Comparison of ENCODE assay signal across 8 cellular contexts in the genomic region with DNA sequence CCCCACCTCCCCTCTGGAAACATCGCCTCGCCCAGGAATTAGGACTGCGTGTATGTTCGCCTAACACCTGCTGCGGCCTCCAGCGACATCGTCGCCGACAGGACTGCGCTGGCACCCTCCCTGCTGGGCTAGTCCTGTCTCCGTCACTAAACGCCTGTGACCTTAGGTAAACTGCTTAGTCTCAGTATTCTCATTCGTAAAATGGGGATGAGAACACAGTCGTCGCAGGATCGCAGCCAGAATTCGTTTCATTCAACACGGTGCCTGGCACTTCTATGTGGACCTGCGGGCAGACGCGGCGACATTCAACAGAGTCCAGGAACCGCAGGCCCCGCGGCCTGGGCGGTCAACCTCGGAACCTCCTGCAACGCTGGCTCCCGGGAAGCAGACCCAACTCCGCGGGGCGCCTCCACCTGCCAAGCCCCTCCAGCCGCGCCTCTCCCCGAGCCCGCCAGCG. TPM values are rescaled to one million over a fixed set of nuclear protein-coding genes. Genes with fewer than 3 reads are reported as not detected.
A peak's percentile ranks its signal among the peaks of the same experiment; 100 is the strongest.
DNase-seq lines count a peak whose midpoint lies in the region; ATAC-seq and TF ChIP-seq lines count a peak whose summit lies in the region.

No MANE protein-coding gene starts in this region.

- H3K4me1 Mint-ChIP-seq in IgD-negative memory B cell (peaks cover 9 to 15% (median 10%) of the 10 kb centered on the region in 3 donors), glutamatergic neuron (ENCODE audit: low read depth, unreplicated experiment) (peaks cover 4% of the 10 kb centered on the region)
- H3K4me1 Mint-ChIP-seq in activated T-helper 2 cell treated with anti-CD3 and anti-CD28 coated beads, Interferon-gamma antibody, Interleukin-2, Interleukin-4, amounts not matched to agents 10 μg/mL and 5 μg/mL and 100 μg/mL, durations not matched to agents 14 hours and 24 hours and 36 hours (ENCODE audit: low read depth), result peaks cover 21% of the 10 kb centered on the region

- no peaks in the 10 kb centered on the region for H3K9me3 Mint-ChIP-seq in IgD-negative memory B cell
- H3K9me3 Mint-ChIP-seq in activated T-helper 2 cell treated with anti-CD3 and anti-CD28 coated beads, Interferon-gamma antibody, Interleukin-2, Interleukin-4, amounts not matched to agents 10 μg/mL and 5 μg/mL and 100 μg/mL, durations not matched to agents 14 hours and 24 hours and 36 hours, result peaks cover under 1% of the 10 kb centered on the region
- H3K9me3 Mint-ChIP-seq in glutamatergic neuron (ENCODE audit: unreplicated experiment), result no peaks in the 10 kb centered on the region

- H3K4me3 ChIP-seq in BLaER1 (peak overlapping the region; percentile 88), neuronal stem cell (ENCODE audit: low read length in 2 of 2) (peak overlapping the region; percentile 62 to 85), aorta (ENCODE audit: low read length in 2 of 2) (peak overlapping the region; percentile 67 to 97)

- no peaks in the 10 kb centered on the region for H3K36me3 ChIP-seq in BLaER1
- no peaks in the 10 kb centered on the region for H3K36me3 ChIP-seq in neuronal stem cell (replicated peaks in 1 of 2; ENCODE audit: control insufficient read depth in 2 of 2, insufficient read depth in 2 of 2, low read length in 2 of 2)
- no peaks in the 10 kb centered on the region for H3K36me3 ChIP-seq in aorta (ENCODE audit: control insufficient read depth in 1 of 2, insufficient read depth in 2 of 2, low read length in 1 of 2)

- no peaks in the 10 kb centered on the region for H3K27me3 ChIP-seq in BLaER1
- peaks cover 4 to 44% (median 25%) of the 10 kb centered on the region in 3 experiments for H3K27me3 ChIP-seq in neuronal stem cell (ENCODE audit: control insufficient read depth in 3 of 3, insufficient read depth in 3 of 3, low read depth in 1 of 3, low read length in 3 of 3)
- no peaks in the 10 kb centered on the region for H3K27me3 ChIP-seq in aorta (ENCODE audit: control insufficient read depth in 1 of 2, insufficient read depth in 2 of 2, low read length in 1 of 2)

- H3K4me1 ChIP-seq in BLaER1 (peaks cover 35% of the 10 kb centered on the region), neuronal stem cell (ENCODE audit: control insufficient read depth in 2 of 2, insufficient read depth in 1 of 2, low read depth in 1 of 2, low read length in 2 of 2) (peaks cover 2 to 3% of the 10 kb centered on the region in 2 donors), aorta (ENCODE audit: control insufficient read depth in 1 of 2, insufficient read depth in 2 of 2, low read length in 2 of 2) (no peaks in the 10 kb centered on the region)

- peak overlapping the region; percentile 15 for H2BK15ac ChIP-seq in neuronal stem cell (ENCODE audit: low read length)

- H3K27ac ChIP-seq in BLaER1 (peak overlapping the region; percentile 79), neuronal stem cell (replicated peaks; ENCODE audit: low read length) (no peak overlapping the region), aorta (ENCODE audit: low read depth in 1 of 2, low read length in 2 of 2) (peak overlapping the region in 1 of 2 donors; percentile 18)

- H3K4me2 ChIP-seq in BLaER1 (peak overlapping the region; percentile 98), neuronal stem cell (ENCODE audit: insufficient read depth, low read length, poor library complexity, severe bottlenecking) (peak overlapping the region; percentile 100)

- no peak overlapping the region for H2BK5ac ChIP-seq in neuronal stem cell (ENCODE audit: low read length)

- H3K9me3 ChIP-seq in BLaER1, result no peaks in the 10 kb centered on the region; the same call in 1 of the 2 replicates
- no peaks in the 10 kb centered on the region for H3K9me3 ChIP-seq in neuronal stem cell (replicated peaks in 1 of 2; ENCODE audit: control insufficient read depth in 2 of 2, insufficient read depth in 1 of 2, low read depth in 1 of 2, low read length in 2 of 2)
- no peaks in the 10 kb centered on the region for H3K9me3 ChIP-seq in aorta (ENCODE audit: control insufficient read depth, low read length)

- no peak overlapping the region for H3K4ac ChIP-seq in neuronal stem cell (ENCODE audit: low read length)

- H3K36me3 Mint-ChIP-seq in IgD-negative memory B cell (no peaks in the 10 kb centered on the region), glutamatergic neuron (ENCODE audit: unreplicated experiment) (no peaks in the 10 kb centered on the region)
- H3K36me3 Mint-ChIP-seq in activated T-helper 2 cell treated with anti-CD3 and anti-CD28 coated beads, Interferon-gamma antibody, Interleukin-2, Interleukin-4, amounts not matched to agents 10 μg/mL and 5 μg/mL and 100 μg/mL, durations not matched to agents 14 hours and 24 hours and 36 hours (ENCODE audit: low read depth), result no peaks in the 10 kb centered on the region

- peak overlapping the region; percentile 94 for H3K18ac ChIP-seq in neuronal stem cell (ENCODE audit: low read length)

- H3K4me3 Mint-ChIP-seq in IgD-negative memory B cell (peak overlapping the region; percentile 87 to 97 (median 94)), glutamatergic neuron (ENCODE audit: unreplicated experiment) (peak overlapping the region; percentile 78)
- H3K4me3 Mint-ChIP-seq in activated T-helper 2 cell treated with anti-CD3 and anti-CD28 coated beads, Interferon-gamma antibody, Interleukin-2, Interleukin-4, amounts not matched to agents 10 μg/mL and 5 μg/mL and 100 μg/mL, durations not matched to agents 14 hours and 24 hours and 36 hours (ENCODE audit: low read depth), result peak overlapping the region; percentile 83

- H2AK5ac ChIP-seq in neuronal stem cell (ENCODE audit: low read depth, low read length), result no peak overlapping the region

- H2AFZ ChIP-seq in neuronal stem cell (ENCODE audit: low read length), result peak overlapping the region; percentile 93

- no peak for DNase-seq in activated T-helper 2 cell treated with anti-CD3 and anti-CD28 coated beads, Interferon-gamma antibody, Interleukin-2, Interleukin-4, amounts not matched to agents 10 μg/mL and 5 μg/mL and 100 μg/mL, durations not matched to agents 14 hours and 24 hours and 36 hours (ENCODE audit: low spot score)
- DNase-seq in glutamatergic neuron (peak; percentile 33), neuronal stem cell (ENCODE audit: low spot score) (peak; percentile 11), aorta (peak; percentile 55 to 81), NCI-H226 (no peak)

- no peak overlapping the region for H4K8ac ChIP-seq in neuronal stem cell (ENCODE audit: low read depth, low read length)

- H3K27ac Mint-ChIP-seq in IgD-negative memory B cell, result peak overlapping the region in 1 of 3 donors; percentile 32
- H3K27ac Mint-ChIP-seq in activated T-helper 2 cell treated with anti-CD3 and anti-CD28 coated beads, Interferon-gamma antibody, Interleukin-2, Interleukin-4, amounts not matched to agents 10 μg/mL and 5 μg/mL and 100 μg/mL, durations not matched to agents 14 hours and 24 hours and 36 hours, result peak overlapping the region; percentile 62
- no peak overlapping the region for H3K27ac Mint-ChIP-seq in glutamatergic neuron (ENCODE audit: unreplicated experiment)

- no peak overlapping the region for H3K14ac ChIP-seq in neuronal stem cell (ENCODE audit: low read length)

- no peaks in the 10 kb centered on the region for H3K27me3 Mint-ChIP-seq in IgD-negative memory B cell
- no peaks in the 10 kb centered on the region for H3K27me3 Mint-ChIP-seq in activated T-helper 2 cell treated with anti-CD3 and anti-CD28 coated beads, Interferon-gamma antibody, Interleukin-2, Interleukin-4, amounts not matched to agents 10 μg/mL and 5 μg/mL and 100 μg/mL, durations not matched to agents 14 hours and 24 hours and 36 hours (ENCODE audit: low read depth)
- peaks cover 5% of the 10 kb centered on the region for H3K27me3 Mint-ChIP-seq in glutamatergic neuron (ENCODE audit: unreplicated experiment)

- no peak for TF ChIP-seq CTCF in glutamatergic neuron (IDR thresholded peaks at IDR 0.05; ENCODE audit: partially characterized antibody, unreplicated experiment)

- H3K9ac ChIP-seq in BLaER1, result peak overlapping the region; percentile 85
- H3K9ac ChIP-seq in neuronal stem cell (ENCODE audit: low read depth, low read length, poor library complexity), result peak overlapping the region; percentile 79

- no peak overlapping the region for H4K91ac ChIP-seq in neuronal stem cell (ENCODE audit: low read depth, low read length, poor library complexity)

- ATAC-seq in GM19452 (IDR thresholded peaks at IDR 0.05; ENCODE audit: unreplicated experiment), result peak; percentile 22
- ATAC-seq in aorta (ENCODE audit: low FRiP score), result peak; percentile 63

- H2BK12ac ChIP-seq in neuronal stem cell (ENCODE audit: low read length), result no peak overlapping the region

- intact Hi-C loops in activated T-helper 2 cell treated with anti-CD3 and anti-CD28 coated beads, Interferon-gamma antibody, Interleukin-2, Interleukin-4, amounts not matched to agents 10 μg/mL and 5 μg/mL and 100 μg/mL, durations not matched to agents 14 hours and 24 hours and 36 hours (cut with micrococcal nuclease), result loop anchor here (2.0 to 10.0 kb wide), 2 partner anchors 42 to 180 kb away; partner anchors contain the start of genes IFT88 and IL17D
- intact Hi-C loops in aorta (cut with DNase I), result loop anchor here (5.0 kb wide), 1 partner anchor 42 kb away; the partner anchor contains the start of gene IFT88 (in 2 of the 2)

- H2BK120ac ChIP-seq in neuronal stem cell (ENCODE audit: low read depth, low read length), result no peak overlapping the region

- H3K23ac ChIP-seq in neuronal stem cell (ENCODE audit: low read depth, low read length, poor library complexity), result peak overlapping the region; percentile 5

- WGBS in neuronal stem cell (ENCODE audit: extremely low coverage in 2 of 2, insufficient read length in 2 of 2, insufficient replicate concordance in 1 of 2), 2 donors, result no CpG with 5 or more reads among the region's 37 CpGs
- WGBS in aorta, 2 donors, result 0 to 1% methylated on average over 37 of the region's 37 CpGs

- no peaks in the 10 kb centered on the region for H4K20me1 ChIP-seq in BLaER1

- H3K79me1 ChIP-seq in neuronal stem cell (ENCODE audit: low read depth, low read length), result no peaks in the 10 kb centered on the region

RNA-seq across cellular contexts. Expression of gene CRYL1, which starts 0.5 kb away (rescaled TPM):
- polyA plus RNA-seq in IgD-negative memory B cell (32.3 TPM), aorta (10 to 100 TPM; 21.9 to 72.1 TPM)
- 8.7 TPM in 2 replicates for total RNA-seq in activated T-helper 2 cell treated with anti-CD3 and anti-CD28 coated beads, Interferon-gamma antibody, Interleukin-2, Interleukin-4, amounts not matched to agents 10 μg/mL and 5 μg/mL and 100 μg/mL, durations not matched to agents 14 hours and 24 hours and 36 hours
- total RNA-seq in glutamatergic neuron (ENCODE audit: unreplicated experiment) (1.1 TPM), aorta (10 to 100 TPM; 29.5 to 41.4 TPM)
- polyA plus RNA-seq in neuronal stem cell (2013, experiment 1 of 2), result 4.4 TPM
- 4.2 TPM for polyA plus RNA-seq in neuronal stem cell (2013, experiment 2 of 2)

RNA-seq across cellular contexts. Expression of gene IFT88, which starts 41.8 kb away (rescaled TPM):
- polyA plus RNA-seq in IgD-negative memory B cell, result 7.9 TPM
- total RNA-seq in activated T-helper 2 cell treated with anti-CD3 and anti-CD28 coated beads, Interferon-gamma antibody, Interleukin-2, Interleukin-4, amounts not matched to agents 10 μg/mL and 5 μg/mL and 100 μg/mL, durations not matched to agents 14 hours and 24 hours and 36 hours, result 2.1 and 2.6 TPM in 2 replicates
- total RNA-seq in glutamatergic neuron (ENCODE audit: unreplicated experiment), result 8.7 TPM
- polyA plus RNA-seq in neuronal stem cell (2013, experiment 1 of 2), result 11.4 TPM
- polyA plus RNA-seq in neuronal stem cell (2013, experiment 2 of 2), result 11.8 TPM
- total RNA-seq in aorta, result 10 to 100 TPM; 12.9 to 19.1 TPM
- 10 to 100 TPM in 1 of 2 donors, 1 to 10 TPM in 1; 3.4 to 13.1 TPM for polyA plus RNA-seq in aorta

Comparison
In these comparisons a context has a peak if more than half of its experiments do, and no peak if none do; other contexts are left out.
1. DNase-seq: peak in glutamatergic neuron (single experiment), neuronal stem cell (single experiment) and aorta (2 of 2); none in activated T-helper 2 cell treated with anti-CD3 and anti-CD28 coated beads, Interferon-gamma antibody, Interleukin-2, Interleukin-4, amounts not matched to agents 10 μg/mL and 5 μg/mL and 100 μg/mL, durations not matched to agents 14 hours and 24 hours and 36 hours (single experiment) and NCI-H226 (single experiment).
2. Peak in every context shown above with its lines, with median percentiles within 50 percentile points of each other: H3K4me3 ChIP-seq and H3K4me3 Mint-ChIP-seq.